19 cellular contexts compared by ENCODE assay signal in the genomic region with DNA sequence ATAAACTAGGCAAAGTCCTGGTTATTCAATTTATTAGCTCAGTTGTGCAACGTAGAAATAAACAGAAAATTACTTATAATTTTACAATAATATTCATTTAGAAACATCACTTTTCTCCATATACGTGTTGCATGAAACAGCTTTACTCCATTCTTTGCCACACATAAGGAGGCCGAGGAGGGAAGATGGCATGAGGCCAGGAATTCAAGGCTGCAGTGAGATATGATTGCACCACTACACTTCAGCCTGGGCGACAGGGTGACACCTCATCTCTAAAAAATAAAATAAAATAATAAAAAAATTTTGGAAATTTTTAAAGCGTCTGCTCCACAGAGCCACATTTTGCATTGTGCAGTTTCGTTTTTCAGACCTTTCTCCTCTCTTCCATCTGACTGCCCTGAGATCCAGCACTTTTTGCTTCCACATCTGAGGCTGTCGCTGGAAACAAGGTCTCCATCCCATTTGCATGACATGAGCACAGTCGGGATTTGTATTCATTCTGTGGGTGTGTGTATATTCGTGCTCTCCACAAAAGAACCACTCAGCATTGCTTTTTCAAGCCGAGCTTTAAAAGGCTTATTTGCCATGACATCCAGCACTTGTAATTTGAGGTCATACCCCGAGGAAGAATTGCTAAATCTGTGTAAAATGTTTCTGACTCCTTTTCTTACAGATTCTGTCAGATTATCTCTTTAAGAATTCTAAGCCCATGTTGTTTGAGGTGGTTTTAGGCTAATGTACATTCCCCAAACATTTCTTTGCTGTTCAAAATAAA.
DNase-seq lines count a peak whose midpoint lies in the region; ATAC-seq, FAIRE-seq and TF ChIP-seq lines count a peak whose summit lies in the region.
"Had no signal": no experiment of that assay in that cellular context is flagged by ENCODE, and none has a peak within 500 bp of the region (broad histone marks: within the 10 kb centered on the region; RNA-seq: fewer than 3 reads in every experiment).

No MANE protein-coding gene starts in this region.

- H3K36me3 Mint-ChIP-seq in T-helper 2 cell treated with Interferon-gamma antibody and Interleukin-4, amounts not matched to agents 5 μg/mL and 100 μg/mL, for 36 hours (ENCODE audit: low read depth), result no peaks in the 10 kb centered on the region

- no peaks in the 10 kb centered on the region for H3F3A ChIP-seq in PC-9 (ENCODE audit: insufficient read depth, low read depth)

- H3K36me3 ChIP-seq in small intestine (ENCODE audit: control insufficient read depth in 2 of 2, insufficient read depth in 2 of 2, low read length in 2 of 2) (no peaks in the 10 kb centered on the region), PC-9 (ENCODE audit: low read depth) (no peaks in the 10 kb centered on the region)

- H3K4me2 ChIP-seq in PC-9, result no peak overlapping the region

- POLR2A ChIA-PET in PC-9 (lab: Charles Lee; ENCODE audit: unreplicated experiment), result no interaction called here

- H3K4me1 Mint-ChIP-seq in T-helper 2 cell treated with Interferon-gamma antibody and Interleukin-4, amounts not matched to agents 5 μg/mL and 100 μg/mL, for 36 hours (ENCODE audit: low read depth), result no peaks in the 10 kb centered on the region
- H3K4me1 Mint-ChIP-seq: activated CD4-positive, alpha-beta T cell treated with anti-CD3 and anti-CD28 coated beads, Interleukin-2, amount 10 ng/mL, durations not matched to agents 24 days and 14 days had no signal

- H2AFZ ChIP-seq in PC-9, result no peak overlapping the region

- FAIRE-seq in small intestine (lab: Jason Lieb, UNC), result no peak
- FAIRE-seq: G401.6, GM19239, TTC549 had no signal

- H3K9me3 Mint-ChIP-seq in T-helper 2 cell treated with Interferon-gamma antibody and Interleukin-4, amounts not matched to agents 5 μg/mL and 100 μg/mL, for 36 hours, result no peaks in the 10 kb centered on the region
- H3K9me3 Mint-ChIP-seq: activated CD4-positive, alpha-beta T cell treated with anti-CD3 and anti-CD28 coated beads, Interleukin-2, amount 10 ng/mL, durations not matched to agents 24 days and 14 days had no signal

- H4K20me1 ChIP-seq in PC-9 (ENCODE audit: insufficient read depth), result no peaks in the 10 kb centered on the region

- WGBS in small intestine, 3 donors, result 45 to 46% (median 46%) methylated on average over 11 of the region's 11 CpGs

- no peaks in the 10 kb centered on the region for H3K27me3 Mint-ChIP-seq in T-helper 2 cell treated with Interferon-gamma antibody and Interleukin-4, amounts not matched to agents 5 μg/mL and 100 μg/mL, for 36 hours (ENCODE audit: low read depth)
- H3K27me3 Mint-ChIP-seq: activated CD4-positive, alpha-beta T cell treated with anti-CD3 and anti-CD28 coated beads, Interleukin-2, amount 10 ng/mL, durations not matched to agents 24 days and 14 days had no signal

- H3K9me3 ChIP-seq in small intestine (ENCODE audit: control insufficient read depth, low read depth), result no peaks in the 10 kb centered on the region
- no peaks in the 10 kb centered on the region for H3K9me3 ChIP-seq in PC-9 (ENCODE audit: insufficient read depth, low read depth)

- no peaks in the 10 kb centered on the region for H3K9me2 ChIP-seq in PC-9 (ENCODE audit: insufficient read depth)

- H3K4me3 Mint-ChIP-seq in T-helper 2 cell treated with Interferon-gamma antibody and Interleukin-4, amounts not matched to agents 5 μg/mL and 100 μg/mL, for 36 hours, result no peak overlapping the region
- H3K4me3 Mint-ChIP-seq: activated CD4-positive, alpha-beta T cell treated with anti-CD3 and anti-CD28 coated beads, Interleukin-2, amount 10 ng/mL, durations not matched to agents 24 days and 14 days had no signal

- H3K27me3 ChIP-seq in small intestine (ENCODE audit: control insufficient read depth in 2 of 2, insufficient read depth in 2 of 2, low read length in 2 of 2) (peaks cover 0 to 6% of the 10 kb centered on the region in 2 donors), PC-9 (ENCODE audit: insufficient read depth, low read depth) (peaks cover 86% of the 10 kb centered on the region)

- H3K79me2 ChIP-seq in PC-9 (ENCODE audit: low read depth), result no peaks in the 10 kb centered on the region

- H3K4me1 ChIP-seq in small intestine (ENCODE audit: control insufficient read depth in 2 of 2, insufficient read depth in 1 of 2, low read depth in 1 of 2, low read length in 1 of 2) (no peaks in the 10 kb centered on the region), PC-9 (replicated peaks; ENCODE audit: insufficient read depth) (no peaks in the 10 kb centered on the region)

- intact Hi-C loops in PC-9 (cut with micrococcal nuclease; ENCODE audit: unreplicated experiment), result no loop called here

- DNase-seq in NCI-H1105 treated with DMSO at 0.1 percent for 48 hours (lab: John Stamatoyannopoulos, UW), result peak; percentile 19
- no peak for DNase-seq in NCI-H1105 (lab: John Stamatoyannopoulos, UW)
- DNase-seq in NCI-H748 treated with DMSO at 0.1 percent for 48 hours (lab: John Stamatoyannopoulos, UW), result peak; percentile 21
- peak; percentile 3 for DNase-seq in foreskin melanocyte
- DNase-seq in small intestine, result peak; percentile 18
- DNase-seq in T-helper 2 cell treated with Interferon-gamma antibody and Interleukin-4, amounts not matched to agents 5 μg/mL and 100 μg/mL, for 36 hours (ENCODE audit: low spot score), result no peak
- DNase-seq in PC-9, result no peak
- DNase-seq: activated CD4-positive, alpha-beta T cell treated with anti-CD3 and anti-CD28 coated beads, Interleukin-2, amount 10 ng/mL, durations not matched to agents 24 days and 14 days; HCEC 1CT; NCI-H2081; RPMI8226; stimulated activated CD4-positive, alpha-beta T cell treated with anti-CD3 and anti-CD28 coated beads, Interleukin-4, amount 100 ng/mL, for 24 hours had no signal

- H3K4me3 ChIP-seq in small intestine (ENCODE audit: low read depth in 1 of 2, low read length in 2 of 2) (no peak overlapping the region), PC-9 (no peak overlapping the region)

- TF ChIP-seq CTCF in PC-9 (conservative IDR thresholded peaks at IDR 0.05), result no peak

- no peak for ATAC-seq in HG02981 (IDR thresholded peaks at IDR 0.05; ENCODE audit: unreplicated experiment)
- ATAC-seq: left lobe of liver had no signal

- H3K27ac ChIP-seq in small intestine (ENCODE audit: low read depth in 1 of 2, low read length in 1 of 2), result no peak overlapping the region
- no peak overlapping the region for H3K27ac ChIP-seq in PC-9
- H3K27ac ChIP-seq: 22Rv1, HL-60 had no signal

- no TSS peak for BruUV-seq in PC-9 (replicated peaks; lab: Mats Ljungman, UMichigan)

- CTCF ChIA-PET in PC-9 (lab: Charles Lee), result interaction anchor here (0.7 kb wide), 1 partner anchor 114 kb away, joined by 9 read pairs; no protein-coding TSS in a partner anchor

- no peak overlapping the region for H3K27ac Mint-ChIP-seq in T-helper 2 cell treated with Interferon-gamma antibody and Interleukin-4, amounts not matched to agents 5 μg/mL and 100 μg/mL, for 36 hours
- H3K27ac Mint-ChIP-seq: activated CD4-positive, alpha-beta T cell treated with anti-CD3 and anti-CD28 coated beads, Interleukin-2, amount 10 ng/mL, durations not matched to agents 24 days and 14 days had no signal

Comparison
In these comparisons a context has a peak if more than half of its experiments do, and no peak if none do; other contexts are left out.
1. DNase-seq: peak in NCI-H1105 treated with DMSO at 0.1 percent for 48 hours (single experiment), NCI-H748 treated with DMSO at 0.1 percent for 48 hours (single experiment), foreskin melanocyte (single experiment) and small intestine (single experiment); none in NCI-H1105 (single experiment), T-helper 2 cell treated with Interferon-gamma antibody and Interleukin-4, amounts not matched to agents 5 μg/mL and 100 μg/mL, for 36 hours (single experiment) and PC-9 (0 of 2).